Comparison of ENCODE assay signal across 8 cellular contexts in the genomic region with DNA sequence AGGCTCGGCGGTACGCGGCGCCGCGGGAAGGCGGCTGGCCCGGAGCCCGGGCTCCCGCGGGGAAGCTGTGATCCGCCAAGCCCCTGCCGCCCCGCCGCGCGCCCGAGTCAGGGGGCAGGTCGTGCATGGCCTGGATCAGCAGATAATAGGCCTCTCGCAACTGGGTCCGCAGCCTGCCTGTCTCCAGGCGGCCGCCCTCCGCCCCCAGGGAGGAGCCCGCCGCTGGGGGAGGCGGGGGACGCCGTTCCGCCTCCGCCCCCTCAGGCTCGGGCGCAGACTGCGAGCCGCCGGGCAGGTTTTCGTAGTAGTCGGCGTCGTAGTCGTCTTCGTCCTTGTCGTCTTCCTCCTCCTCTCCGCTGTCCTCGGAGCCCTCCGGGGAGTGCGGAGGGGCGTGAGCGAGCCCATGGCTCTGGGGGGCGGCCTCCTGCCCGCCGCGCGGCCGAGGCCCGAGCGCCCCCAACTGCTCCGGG. TPM values are rescaled to one million over a fixed set of nuclear protein-coding genes. Genes with fewer than 3 reads are reported as not detected.
DNase-seq lines count a peak whose midpoint lies in the region; ATAC-seq and TF ChIP-seq lines count a peak whose summit lies in the region.

A gene with protein sequence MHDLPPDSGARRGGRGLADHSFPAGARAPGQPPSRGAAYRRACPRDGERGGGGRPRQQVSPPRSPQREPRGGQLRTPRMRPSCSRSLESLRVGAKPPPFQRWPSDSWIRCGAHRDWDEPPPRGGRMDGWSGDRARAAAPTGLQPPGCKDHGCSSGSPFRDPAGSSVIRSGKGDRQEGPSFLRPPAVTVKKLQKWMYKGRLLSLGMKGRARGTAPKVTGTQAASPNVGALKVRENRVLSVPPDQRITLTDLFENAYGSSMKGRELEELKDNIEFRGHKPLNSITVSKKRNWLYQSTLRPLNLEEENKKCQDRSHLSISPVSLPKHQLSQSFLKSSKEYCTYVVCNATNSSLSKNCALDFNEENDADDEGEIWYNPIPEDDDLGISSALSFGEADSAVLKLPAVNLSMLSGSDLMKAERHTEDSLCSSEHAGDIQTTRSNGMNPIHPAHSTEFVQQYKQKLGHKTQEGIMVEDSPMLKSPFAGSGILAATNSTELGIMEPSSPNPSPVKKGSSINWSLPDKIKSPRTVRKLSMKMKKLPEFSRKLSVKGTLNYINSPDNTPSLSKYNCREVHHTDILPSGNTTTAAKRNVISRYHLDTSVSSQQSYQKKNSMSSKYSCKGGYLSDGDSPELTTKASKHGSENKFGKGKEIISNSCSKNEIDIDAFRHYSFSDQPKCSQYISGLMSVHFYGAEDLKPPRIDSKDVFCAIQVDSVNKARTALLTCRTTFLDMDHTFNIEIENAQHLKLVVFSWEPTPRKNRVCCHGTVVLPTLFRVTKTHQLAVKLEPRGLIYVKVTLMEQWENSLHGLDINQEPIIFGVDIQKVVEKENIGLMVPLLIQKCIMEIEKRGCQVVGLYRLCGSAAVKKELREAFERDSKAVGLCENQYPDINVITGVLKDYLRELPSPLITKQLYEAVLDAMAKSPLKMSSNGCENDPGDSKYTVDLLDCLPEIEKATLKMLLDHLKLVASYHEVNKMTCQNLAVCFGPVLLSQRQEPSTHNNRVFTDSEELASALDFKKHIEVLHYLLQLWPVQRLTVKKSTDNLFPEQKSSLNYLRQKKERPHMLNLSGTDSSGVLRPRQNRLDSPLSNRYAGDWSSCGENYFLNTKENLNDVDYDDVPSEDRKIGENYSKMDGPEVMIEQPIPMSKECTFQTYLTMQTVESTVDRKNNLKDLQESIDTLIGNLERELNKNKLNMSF (minus strand): TSS at position 147 of the 470 bp plus-strand sequence. CDS start 20 bp downstream, at position 127.

- H3K4me3 Mint-ChIP-seq in activated CD4-positive, alpha-beta T cell treated with anti-CD3 and anti-CD28 coated beads for 36 hours = peak within 1 kb of the TSS; percentile 90

- H3K4me3 ChIP-seq in coronary artery (peak within 1 kb of the TSS; percentile 77), right lobe of liver (peak within 1 kb of the TSS; percentile 55 to 84 (median 83))

- peaks cover 0 to 25% (median 6%) of the 10 kb centered on the region in 4 donors for H3K4me1 ChIP-seq in right lobe of liver

- POLR2A ChIA-PET in activated CD4-positive, alpha-beta T cell treated with anti-CD3 and anti-CD28 coated beads for 36 hours (lab: Charles Lee) = no interaction called here

- peak; percentile 73 for TF ChIP-seq POLR2A in right lobe of liver (IDR thresholded peaks at IDR 0.05)

- DNase-seq in NCI-H524 (lab: John Stamatoyannopoulos, UW) (peak; percentile 38 to 69), NCI-H524 treated with DMSO at 0.1 percent for 48 hours (lab: John Stamatoyannopoulos, UW) (no peak), NCI-H2171 treated with DMSO at 0.1 percent for 48 hours (lab: John Stamatoyannopoulos, UW) (peak; percentile 16), coronary artery (ENCODE audit: low spot score) (peak; percentile 85), right lobe of liver (peak; percentile 85 to 91 (median 89))
- DNase-seq in activated CD4-positive, alpha-beta T cell treated with anti-CD3 and anti-CD28 coated beads for 36 hours = peak; percentile 79
- peak; percentile 64 for DNase-seq in stimulated activated CD4-positive, alpha-beta T cell treated with anti-CD3 and anti-CD28 coated beads, Interleukin-4, amount 100 ng/mL, for 24 hours

- intact Hi-C loops in activated CD4-positive, alpha-beta T cell treated with anti-CD3 and anti-CD28 coated beads for 36 hours (cut with DNase I, micrococcal nuclease) = loop anchor here (1.0 to 10.0 kb wide), 11 partner anchors 52 to 1126 kb away; a partner anchor contains a TSS
- intact Hi-C loops in right lobe of liver (cut with DNase I) = no loop called here

- no peaks in the 10 kb centered on the region for H3K9me3 ChIP-seq in right lobe of liver

- CTCF ChIA-PET in activated CD4-positive, alpha-beta T cell treated with anti-CD3 and anti-CD28 coated beads for 36 hours (lab: Charles Lee) = interaction anchor here (0.6 to 0.7 kb wide), 2 partner anchors 71 to 263 kb away, joined by 3 read pairs; no protein-coding TSS in a partner anchor

- no CpG with 5 or more reads among the region's 59 CpGs for WGBS in right lobe of liver (ENCODE audit: insufficient coverage, low coverage, low lambda C conversion rate, missing lambda C conversion rate)

- H3K36me3 Mint-ChIP-seq in activated CD4-positive, alpha-beta T cell treated with anti-CD3 and anti-CD28 coated beads for 36 hours (ENCODE audit: low read depth) = peaks cover 4% of the 10 kb centered on the region

- H3K27ac Mint-ChIP-seq in activated CD4-positive, alpha-beta T cell treated with anti-CD3 and anti-CD28 coated beads for 36 hours = peak within 1 kb of the TSS; percentile 88

- H3K27me3 ChIP-seq in right lobe of liver = no peaks in the 10 kb centered on the region

- H3K9me3 Mint-ChIP-seq in activated CD4-positive, alpha-beta T cell treated with anti-CD3 and anti-CD28 coated beads for 36 hours (ENCODE audit: low read depth) = no peaks in the 10 kb centered on the region

- TF ChIP-seq CTCF in coronary artery (IDR thresholded peaks at IDR 0.05) (no peak), right lobe of liver (IDR thresholded peaks at IDR 0.05) (no peak)

- peak within 1 kb of the TSS; percentile 85 to 90 for H3K27ac ChIP-seq in coronary artery
- H3K27ac ChIP-seq in right lobe of liver = peak within 1 kb of the TSS; percentile 71 to 82 (median 81)

- H3K4me1 Mint-ChIP-seq in activated CD4-positive, alpha-beta T cell treated with anti-CD3 and anti-CD28 coated beads for 36 hours = peaks cover 25% of the 10 kb centered on the region

- H3K36me3 ChIP-seq in right lobe of liver = no peaks in the 10 kb centered on the region

- ATAC-seq in HG02973 (IDR thresholded peaks at IDR 0.05; ENCODE audit: unreplicated experiment) (peak; percentile 75), right lobe of liver (peak; percentile 87 to 95 (median 90))
- ATAC-seq in activated CD4-positive, alpha-beta T cell treated with anti-CD3 and anti-CD28 coated beads for 36 hours = peak; percentile 76

- H3K27me3 Mint-ChIP-seq in activated CD4-positive, alpha-beta T cell treated with anti-CD3 and anti-CD28 coated beads for 36 hours = peaks cover 12% of the 10 kb centered on the region

RNA-seq across cellular contexts. Expression of the gene that starts here (rescaled TPM):
- total RNA-seq in activated CD4-positive, alpha-beta T cell treated with anti-CD3 and anti-CD28 coated beads for 36 hours = 1 to 10 TPM; 2.9 to 3.3 TPM
- total RNA-seq in right lobe of liver = 1 to 10 TPM; 3.2 to 6.7 (median 4.4) TPM

Comparison
In these comparisons a context has a peak if more than half of its experiments do, and no peak if none do; other contexts are left out.
1. intact Hi-C loops: an anchor here in activated CD4-positive, alpha-beta T cell treated with anti-CD3 and anti-CD28 coated beads for 36 hours (1.0 to 10.0 kb wide); none called in right lobe of liver.